In the genomic region with DNA sequence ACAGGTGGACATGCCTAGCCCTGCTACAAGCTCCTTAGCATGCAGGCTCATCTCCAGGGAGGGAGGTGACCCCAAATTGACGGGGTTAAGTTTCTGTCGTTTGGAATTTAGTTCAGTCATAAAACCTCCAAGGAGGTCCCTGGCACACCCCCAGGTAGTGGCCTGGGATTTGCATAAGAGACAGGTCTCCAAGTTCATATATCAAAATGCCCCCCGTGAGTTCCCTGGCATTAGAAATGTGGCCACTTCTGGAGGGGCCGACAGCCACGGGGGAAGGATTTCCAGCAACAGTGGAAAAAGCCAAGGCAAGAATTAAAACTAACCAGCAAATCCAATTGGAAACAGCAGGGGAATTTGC, we compare ENCODE assay signal across 2 cellular contexts.
TF ChIP-seq lines count a peak whose summit lies in the region.

No MANE protein-coding gene starts in this region.

TF ChIP-seq in HEK293, 187 proteins besides CTCF, POLR2A, EP300 and RAD21:
- TF ChIP-seq, protein P1, sequence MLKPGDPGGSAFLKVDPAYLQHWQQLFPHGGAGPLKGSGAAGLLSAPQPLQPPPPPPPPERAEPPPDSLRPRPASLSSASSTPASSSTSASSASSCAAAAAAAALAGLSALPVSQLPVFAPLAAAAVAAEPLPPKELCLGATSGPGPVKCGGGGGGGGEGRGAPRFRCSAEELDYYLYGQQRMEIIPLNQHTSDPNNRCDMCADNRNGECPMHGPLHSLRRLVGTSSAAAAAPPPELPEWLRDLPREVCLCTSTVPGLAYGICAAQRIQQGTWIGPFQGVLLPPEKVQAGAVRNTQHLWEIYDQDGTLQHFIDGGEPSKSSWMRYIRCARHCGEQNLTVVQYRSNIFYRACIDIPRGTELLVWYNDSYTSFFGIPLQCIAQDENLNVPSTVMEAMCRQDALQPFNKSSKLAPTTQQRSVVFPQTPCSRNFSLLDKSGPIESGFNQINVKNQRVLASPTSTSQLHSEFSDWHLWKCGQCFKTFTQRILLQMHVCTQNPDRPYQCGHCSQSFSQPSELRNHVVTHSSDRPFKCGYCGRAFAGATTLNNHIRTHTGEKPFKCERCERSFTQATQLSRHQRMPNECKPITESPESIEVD (tag by site-specific recombination; IDR thresholded peaks at IDR 0.05) = no peak
- TF ChIP-seq GLIS1 (tag by site-specific recombination; IDR thresholded peaks at IDR 0.05) (peak; percentile 82), ZBTB48 (tag by site-specific recombination; IDR thresholded peaks at IDR 0.05) (no peak)

TF ChIP-seq in H1, 55 proteins besides CTCF, POLR2A, EP300 and RAD21 (continued from another document):
- no peak for TF ChIP-seq CBX8 (IDR thresholded peaks at IDR 0.05; ENCODE audit: borderline replicate concordance, low read depth, low read length)
- TF ChIP-seq SIRT6 (IDR thresholded peaks at IDR 0.05; ENCODE audit: low read length) = no peak
- TF ChIP-seq NANOG (IDR thresholded peaks at IDR 0.05; ENCODE audit: insufficient read depth, low read depth, low read length, poor library complexity, severe bottlenecking) = no peak
- no peak for TF ChIP-seq TAF7 (optimal IDR thresholded peaks at IDR 0.05; ENCODE audit: borderline replicate concordance, low read depth, low read length)
- no peak for TF ChIP-seq MAFK (IDR thresholded peaks at IDR 0.05; ENCODE audit: low read depth, low read length)
- TF ChIP-seq SUZ12 (IDR thresholded peaks at IDR 0.05; ENCODE audit: low read length) = no peak
- TF ChIP-seq KDM5A (IDR thresholded peaks at IDR 0.05; ENCODE audit: low read length) = no peak
- no peak for TF ChIP-seq E2F6 (IDR thresholded peaks at IDR 0.05)
- TF ChIP-seq TCF12 (IDR thresholded peaks at IDR 0.05; ENCODE audit: low read depth, low read length) = no peak
- no peak for TF ChIP-seq RFX5 (IDR thresholded peaks at IDR 0.05; ENCODE audit: borderline replicate concordance, low read depth, low read length)
- TF ChIP-seq GTF2F1 (IDR thresholded peaks at IDR 0.05; ENCODE audit: borderline replicate concordance, low read depth, low read length) = no peak
- TF ChIP-seq SP4 (IDR thresholded peaks at IDR 0.05; ENCODE audit: low read length) = no peak
